Comparison of ENCODE assay signal across 8 cellular contexts in the genomic region with DNA sequence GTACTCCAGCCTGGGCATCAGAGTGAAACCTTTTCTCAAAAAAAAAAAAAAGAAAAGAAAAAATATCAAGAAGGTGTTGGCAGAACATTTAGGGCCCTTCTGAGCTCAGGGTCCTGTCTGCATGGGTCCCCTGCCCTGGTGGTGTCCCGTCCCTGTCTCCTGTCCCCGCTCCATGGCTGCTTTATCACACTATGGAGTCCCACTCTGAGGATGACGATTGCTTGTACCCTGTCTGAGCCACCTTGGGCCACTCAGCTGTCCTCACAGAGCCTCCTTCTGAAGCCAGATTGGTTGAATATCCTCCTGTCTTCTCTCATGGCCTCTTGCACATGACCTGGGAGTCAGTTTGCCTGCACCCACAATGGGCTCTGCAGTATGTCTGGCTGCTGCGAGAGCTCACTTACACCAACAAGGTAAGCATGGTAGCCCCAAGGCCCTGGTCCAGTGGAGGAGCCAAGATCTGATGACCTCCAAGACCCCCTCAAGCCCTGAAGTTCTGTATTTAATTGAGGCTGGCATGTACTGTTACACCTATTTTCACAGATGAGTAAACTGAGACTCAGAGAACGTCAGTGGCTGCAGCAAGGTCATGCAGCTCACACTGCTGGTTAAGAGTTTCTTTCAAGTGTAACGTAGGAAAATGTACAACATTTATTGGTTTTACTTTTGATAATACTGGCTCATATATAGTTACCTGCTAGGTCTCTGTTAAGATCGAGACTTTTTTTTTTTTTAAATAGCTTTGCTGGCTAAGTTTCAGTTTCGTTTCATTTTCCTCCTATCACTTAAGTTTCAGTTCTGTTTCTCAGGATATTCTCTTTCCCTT. TPM values are rescaled to one million over a fixed set of nuclear protein-coding genes. Genes with fewer than 3 reads are reported as not detected.
DNase-seq lines count a peak whose midpoint lies in the region; ATAC-seq and TF ChIP-seq lines count a peak whose summit lies in the region.

No MANE protein-coding gene starts in this region.

- H3K4me3 ChIP-seq in esophagus (ENCODE audit: low read depth in 1 of 2, low read length in 2 of 2) (peak overlapping the region; percentile 15 to 33), sigmoid colon (peak overlapping the region; percentile 25 to 49 (median 46)), neural progenitor cell (no peak overlapping the region)

- H3K9me3 ChIP-seq in esophagus (ENCODE audit: control insufficient read depth in 2 of 2, insufficient read depth in 1 of 2, low read depth in 1 of 2, low read length in 1 of 2), result no peaks in the 10 kb centered on the region
- no peaks in the 10 kb centered on the region for H3K9me3 ChIP-seq in sigmoid colon
- no peaks in the 10 kb centered on the region for H3K9me3 ChIP-seq in neural progenitor cell (ENCODE audit: low read depth)

- WGBS in esophagus, 2 donors, result 55 to 56% methylated on average over 8 of the region's 8 CpGs
- 47 to 50% methylated on average over 8 of the region's 8 CpGs for WGBS in sigmoid colon, 2 donors

- no peaks in the 10 kb centered on the region for H3K4me1 Mint-ChIP-seq in neural progenitor cell

- no peak overlapping the region for H2AFZ ChIP-seq in neural progenitor cell (replicated peaks)

- no peaks in the 10 kb centered on the region for H4K20me1 ChIP-seq in neural progenitor cell (ENCODE audit: low read depth)

- no peak overlapping the region for H3K9ac ChIP-seq in neural progenitor cell

- TF ChIP-seq POLR2A in sigmoid colon (IDR thresholded peaks at IDR 0.05), result no peak

- peak; percentile 94 for ATAC-seq in GM19351 (IDR thresholded peaks at IDR 0.05; ENCODE audit: unreplicated experiment)
- peak; percentile 90 for ATAC-seq in HG03439 (IDR thresholded peaks at IDR 0.05; ENCODE audit: unreplicated experiment)

- H3K27me3 Mint-ChIP-seq in neural progenitor cell (ENCODE audit: insufficient read depth, low read depth), result peaks cover 3% of the 10 kb centered on the region

- H3K27ac Mint-ChIP-seq in neural progenitor cell, result no peak overlapping the region

- H3K79me2 ChIP-seq in neural progenitor cell (ENCODE audit: low read depth), result no peaks in the 10 kb centered on the region

- H3K4me1 ChIP-seq in esophagus (ENCODE audit: control insufficient read depth in 2 of 2, insufficient read depth in 2 of 2, low read length in 1 of 2) (no peaks in the 10 kb centered on the region), sigmoid colon (peaks cover 0 to 10% (median 5%) of the 10 kb centered on the region in 4 donors), neural progenitor cell (no peaks in the 10 kb centered on the region)

- no peak overlapping the region for H3K4me2 ChIP-seq in neural progenitor cell

- H3K27me3 ChIP-seq in esophagus (ENCODE audit: control insufficient read depth in 1 of 2, insufficient read depth in 2 of 2, low read length in 2 of 2), result no peaks in the 10 kb centered on the region
- H3K27me3 ChIP-seq in sigmoid colon, result no peaks in the 10 kb centered on the region
- no peaks in the 10 kb centered on the region for H3K27me3 ChIP-seq in neural progenitor cell

- intact Hi-C loops in sigmoid colon (cut with DNase I), result loop anchor here (5.0 kb wide), 1 partner anchor 79 kb away; no protein-coding TSS in a partner anchor

- H3K4me3 Mint-ChIP-seq in neural progenitor cell, result no peak overlapping the region

- no peaks in the 10 kb centered on the region for H3F3A ChIP-seq in neural progenitor cell (ENCODE audit: low read depth)

- peaks cover 9% of the 10 kb centered on the region for H3K9me3 Mint-ChIP-seq in neural progenitor cell

- peaks cover 3% of the 10 kb centered on the region for H3K36me3 Mint-ChIP-seq in neural progenitor cell

- TF ChIP-seq EP300 in sigmoid colon (IDR thresholded peaks at IDR 0.05), result no peak

- peak overlapping the region; percentile 68 for H3K27ac ChIP-seq in VCaP
- H3K27ac ChIP-seq in esophagus (ENCODE audit: low read depth in 2 of 2, low read length in 1 of 2), result no peak overlapping the region
- peak overlapping the region; percentile 19 to 64 (median 48) for H3K27ac ChIP-seq in sigmoid colon
- no peak overlapping the region for H3K27ac ChIP-seq in neural progenitor cell

- no peak for TF ChIP-seq CTCF in VCaP (conservative IDR thresholded peaks at IDR 0.05)
- TF ChIP-seq CTCF in sigmoid colon (IDR thresholded peaks at IDR 0.05), result no peak
- TF ChIP-seq CTCF in neural progenitor cell (IDR thresholded peaks at IDR 0.05), result no peak

- DNase-seq in AML-193 (lab: John Stamatoyannopoulos, UW) (peak; percentile 39 to 61), sigmoid colon (no peak), neural progenitor cell (ENCODE audit: low spot score) (no peak), epidermal melanocyte (ENCODE audit: insufficient read length, low spot score) (no peak)

- H3K36me3 ChIP-seq in esophagus (ENCODE audit: control insufficient read depth in 2 of 2, insufficient read depth in 2 of 2, low read length in 1 of 2) (no peaks in the 10 kb centered on the region), sigmoid colon (no peaks in the 10 kb centered on the region), neural progenitor cell (no peaks in the 10 kb centered on the region)

RNA-seq across cellular contexts. Expression of gene ZCCHC2, which starts 16.9 kb away (rescaled TPM):
- polyA plus RNA-seq in esophagus (1 to 10 TPM; 3.0 to 3.5 TPM), sigmoid colon (1 to 10 TPM; 4.4 to 9.2 (median 4.8) TPM)
- total RNA-seq in sigmoid colon (10 to 100 TPM; 14.4 to 23.5 (median 16.8) TPM), neural progenitor cell (ENCODE audit: low replicate concordance) (5.5 and 8.9 TPM in 2 replicates)

Comparison
In these comparisons a context has a peak if more than half of its experiments do, and no peak if none do; other contexts are left out.
1. DNase-seq: peak in AML-193 (2 of 2); none in sigmoid colon (single experiment), neural progenitor cell (single experiment) and epidermal melanocyte (single experiment).
2. H3K27ac ChIP-seq: peak in VCaP (single experiment) and sigmoid colon (4 of 4); none in esophagus (0 of 2) and neural progenitor cell (single experiment).